In the genomic region with DNA sequence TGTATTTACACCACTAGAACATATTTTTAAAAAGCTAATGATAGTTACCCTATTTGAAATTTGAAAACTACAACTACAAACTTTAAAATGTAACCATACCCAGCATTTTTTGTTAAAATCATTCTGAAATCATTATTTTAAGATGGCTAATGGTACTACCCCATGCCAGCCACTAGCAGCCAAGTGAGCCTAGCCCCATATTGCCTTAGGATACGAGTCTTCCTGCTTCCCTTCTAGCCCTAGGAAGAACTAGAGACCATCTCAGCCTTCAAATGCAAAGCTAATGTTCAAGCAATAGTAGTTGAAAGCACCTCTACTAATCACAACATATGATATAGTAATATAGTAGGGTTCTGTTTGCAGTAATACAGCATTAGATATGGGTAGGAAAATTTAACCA, we compare ENCODE assay signal across 1 cellular context.
TF ChIP-seq lines count a peak whose summit lies in the region.

No MANE protein-coding gene starts in this region.

TF ChIP-seq in WTC11, 78 proteins besides CTCF, POLR2A, EP300 and RAD21:
- TF ChIP-seq CDX4 (CRISPR knock-in tag; IDR thresholded peaks at IDR 0.05; ENCODE audit: borderline replicate concordance) (no peak), GTF2I (CRISPR knock-in tag; conservative IDR thresholded peaks at IDR 0.05) (no peak), ELF4 (CRISPR knock-in tag; IDR thresholded peaks at IDR 0.05; ENCODE audit: low read depth) (no peak), FOXP4 (CRISPR knock-in tag; IDR thresholded peaks at IDR 0.05) (no peak), ATF3 (CRISPR knock-in tag; conservative IDR thresholded peaks at IDR 0.05) (no peak), TEAD4 (CRISPR knock-in tag; IDR thresholded peaks at IDR 0.05) (no peak), ZNF138 (CRISPR knock-in tag; conservative IDR thresholded peaks at IDR 0.05) (no peak), RORB (CRISPR knock-in tag; IDR thresholded peaks at IDR 0.05) (no peak)
- TF ChIP-seq, protein P1, sequence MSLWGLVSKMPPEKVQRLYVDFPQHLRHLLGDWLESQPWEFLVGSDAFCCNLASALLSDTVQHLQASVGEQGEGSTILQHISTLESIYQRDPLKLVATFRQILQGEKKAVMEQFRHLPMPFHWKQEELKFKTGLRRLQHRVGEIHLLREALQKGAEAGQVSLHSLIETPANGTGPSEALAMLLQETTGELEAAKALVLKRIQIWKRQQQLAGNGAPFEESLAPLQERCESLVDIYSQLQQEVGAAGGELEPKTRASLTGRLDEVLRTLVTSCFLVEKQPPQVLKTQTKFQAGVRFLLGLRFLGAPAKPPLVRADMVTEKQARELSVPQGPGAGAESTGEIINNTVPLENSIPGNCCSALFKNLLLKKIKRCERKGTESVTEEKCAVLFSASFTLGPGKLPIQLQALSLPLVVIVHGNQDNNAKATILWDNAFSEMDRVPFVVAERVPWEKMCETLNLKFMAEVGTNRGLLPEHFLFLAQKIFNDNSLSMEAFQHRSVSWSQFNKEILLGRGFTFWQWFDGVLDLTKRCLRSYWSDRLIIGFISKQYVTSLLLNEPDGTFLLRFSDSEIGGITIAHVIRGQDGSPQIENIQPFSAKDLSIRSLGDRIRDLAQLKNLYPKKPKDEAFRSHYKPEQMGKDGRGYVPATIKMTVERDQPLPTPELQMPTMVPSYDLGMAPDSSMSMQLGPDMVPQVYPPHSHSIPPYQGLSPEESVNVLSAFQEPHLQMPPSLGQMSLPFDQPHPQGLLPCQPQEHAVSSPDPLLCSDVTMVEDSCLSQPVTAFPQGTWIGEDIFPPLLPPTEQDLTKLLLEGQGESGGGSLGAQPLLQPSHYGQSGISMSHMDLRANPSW (CRISPR knock-in tag; conservative IDR thresholded peaks at IDR 0.05; ENCODE audit: low read depth): no peak
- TF ChIP-seq, protein P2, sequence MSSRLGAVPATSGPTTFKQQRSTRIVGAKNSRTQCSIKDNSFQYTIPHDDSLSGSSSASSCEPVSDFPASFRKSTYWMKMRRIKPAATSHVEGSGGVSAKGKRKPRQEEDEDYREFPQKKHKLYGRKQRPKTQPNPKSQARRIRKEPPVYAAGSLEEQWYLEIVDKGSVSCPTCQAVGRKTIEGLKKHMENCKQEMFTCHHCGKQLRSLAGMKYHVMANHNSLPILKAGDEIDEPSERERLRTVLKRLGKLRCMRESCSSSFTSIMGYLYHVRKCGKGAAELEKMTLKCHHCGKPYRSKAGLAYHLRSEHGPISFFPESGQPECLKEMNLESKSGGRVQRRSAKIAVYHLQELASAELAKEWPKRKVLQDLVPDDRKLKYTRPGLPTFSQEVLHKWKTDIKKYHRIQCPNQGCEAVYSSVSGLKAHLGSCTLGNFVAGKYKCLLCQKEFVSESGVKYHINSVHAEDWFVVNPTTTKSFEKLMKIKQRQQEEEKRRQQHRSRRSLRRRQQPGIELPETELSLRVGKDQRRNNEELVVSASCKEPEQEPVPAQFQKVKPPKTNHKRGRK (CRISPR knock-in tag; IDR thresholded peaks at IDR 0.05; ENCODE audit: borderline replicate concordance): no peak
- TF ChIP-seq, protein P3, sequence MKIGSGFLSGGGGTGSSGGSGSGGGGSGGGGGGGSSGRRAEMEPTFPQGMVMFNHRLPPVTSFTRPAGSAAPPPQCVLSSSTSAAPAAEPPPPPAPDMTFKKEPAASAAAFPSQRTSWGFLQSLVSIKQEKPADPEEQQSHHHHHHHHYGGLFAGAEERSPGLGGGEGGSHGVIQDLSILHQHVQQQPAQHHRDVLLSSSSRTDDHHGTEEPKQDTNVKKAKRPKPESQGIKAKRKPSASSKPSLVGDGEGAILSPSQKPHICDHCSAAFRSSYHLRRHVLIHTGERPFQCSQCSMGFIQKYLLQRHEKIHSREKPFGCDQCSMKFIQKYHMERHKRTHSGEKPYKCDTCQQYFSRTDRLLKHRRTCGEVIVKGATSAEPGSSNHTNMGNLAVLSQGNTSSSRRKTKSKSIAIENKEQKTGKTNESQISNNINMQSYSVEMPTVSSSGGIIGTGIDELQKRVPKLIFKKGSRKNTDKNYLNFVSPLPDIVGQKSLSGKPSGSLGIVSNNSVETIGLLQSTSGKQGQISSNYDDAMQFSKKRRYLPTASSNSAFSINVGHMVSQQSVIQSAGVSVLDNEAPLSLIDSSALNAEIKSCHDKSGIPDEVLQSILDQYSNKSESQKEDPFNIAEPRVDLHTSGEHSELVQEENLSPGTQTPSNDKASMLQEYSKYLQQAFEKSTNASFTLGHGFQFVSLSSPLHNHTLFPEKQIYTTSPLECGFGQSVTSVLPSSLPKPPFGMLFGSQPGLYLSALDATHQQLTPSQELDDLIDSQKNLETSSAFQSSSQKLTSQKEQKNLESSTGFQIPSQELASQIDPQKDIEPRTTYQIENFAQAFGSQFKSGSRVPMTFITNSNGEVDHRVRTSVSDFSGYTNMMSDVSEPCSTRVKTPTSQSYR (CRISPR knock-in tag; IDR thresholded peaks at IDR 0.05): no peak
